Comparison of ENCODE assay signal across 16 cellular contexts in genomic region chr10:35711615-35712411, GRCh38.
"Had no signal": no experiment of that assay in that cellular context is flagged by ENCODE, and none has a peak within 500 bp of the region (broad histone marks: within the 10 kb centered on the region; RNA-seq: fewer than 3 reads in every experiment).

No MANE protein-coding gene starts in this region.

- H3K4me3 ChIP-seq: colonic mucosa, heart left ventricle, left lung, prostate gland, right lobe of liver had no signal

- H3K9me3 ChIP-seq: colonic mucosa, left lung, prostate gland, right lobe of liver had no signal

- H3K27me3 ChIP-seq: colonic mucosa, heart left ventricle, left lung, right lobe of liver had no signal

- ATAC-seq: heart left ventricle, left lung, right lobe of liver had no signal

- H3K9me3 Mint-ChIP-seq: type B pancreatic cell had no signal

- DNase-seq: activated CD4-positive, alpha-beta T cell treated with anti-CD3 and anti-CD28 coated beads, Interleukin-2, amount 50 U/mL, for 1 hour; caudate nucleus; colonic mucosa; left lung; right lobe of liver; stimulated activated naive CD4-positive, alpha-beta T cell; substantia nigra had no signal

- H3K4me1 Mint-ChIP-seq: activated naive CD4-positive, alpha-beta T cell treated with anti-CD3 and anti-CD28 coated beads, Interleukin-2, amount 50 U/mL, for 24 hours had no signal

- H3K4me3 Mint-ChIP-seq: activated naive CD4-positive, alpha-beta T cell treated with anti-CD3 and anti-CD28 coated beads, Interleukin-2, amount 50 U/mL, for 24 hours; memory B cell; nephron; type B pancreatic cell had no signal

- H3K4me1 ChIP-seq: colonic mucosa, left lung, prostate gland, right lobe of liver had no signal

- FAIRE-seq: endothelial cell of umbilical vein, frontal cortex, islet of Langerhans had no signal

- H3K36me3 Mint-ChIP-seq: activated naive CD4-positive, alpha-beta T cell treated with anti-CD3 and anti-CD28 coated beads, Interleukin-2, amount 50 U/mL, for 24 hours; type B pancreatic cell had no signal

- H3K36me3 ChIP-seq: colonic mucosa, heart left ventricle, left lung, prostate gland, right lobe of liver had no signal

- H3K27ac Mint-ChIP-seq: activated naive CD4-positive, alpha-beta T cell treated with anti-CD3 and anti-CD28 coated beads, Interleukin-2, amount 50 U/mL, for 24 hours; memory B cell; type B pancreatic cell had no signal

- H3K27ac ChIP-seq: colonic mucosa, heart left ventricle, left lung, prostate gland, right lobe of liver had no signal
